In genomic region chr3:107525954-107526305, GRCh38 we compare ENCODE assay signal across 8 cellular contexts. TPM values are rescaled to one million over a fixed set of nuclear protein-coding genes. Genes with fewer than 3 reads are reported as not detected.
A peak's percentile ranks its signal among the peaks of the same experiment; 100 is the strongest.
DNase-seq lines count a peak whose midpoint lies in the region; ATAC-seq and TF ChIP-seq lines count a peak whose summit lies in the region.

No MANE protein-coding gene starts in this region.

- H3K4me1 Mint-ChIP-seq in CD4-positive, CD25-positive, alpha-beta regulatory T cell, result peaks cover 17 to 54% (median 35%) of the 10 kb centered on the region in 4 donors
- peaks cover 29 to 45% of the 10 kb centered on the region in 2 donors for H3K4me1 Mint-ChIP-seq in effector memory CD8-positive, alpha-beta T cell (ENCODE audit: low read depth in 2 of 2)
- peaks cover 26% of the 10 kb centered on the region for H3K4me1 Mint-ChIP-seq in neural crest cell

- no peaks in the 10 kb centered on the region for H3K9me3 ChIP-seq in CD4-positive, CD25-positive, alpha-beta regulatory T cell (ENCODE audit: control insufficient read depth in 2 of 2, low read length in 2 of 2)
- H3K9me3 ChIP-seq in OCI-LY1 (ENCODE audit: low read length), result no peaks in the 10 kb centered on the region

- peak overlapping the region; percentile 89 to 97 (median 96) for H3K4me3 Mint-ChIP-seq in CD4-positive, CD25-positive, alpha-beta regulatory T cell
- peak overlapping the region; percentile 96 for H3K4me3 Mint-ChIP-seq in effector memory CD8-positive, alpha-beta T cell
- H3K4me3 Mint-ChIP-seq in neural crest cell, result peak overlapping the region; percentile 96

- peak overlapping the region; percentile 91 for H3K9ac ChIP-seq in OCI-LY1 (ENCODE audit: low read length)

- peaks cover 0 to 1% (median 0%) of the 10 kb centered on the region in 7 donors for H3K9me3 Mint-ChIP-seq in CD4-positive, CD25-positive, alpha-beta regulatory T cell
- no peaks in the 10 kb centered on the region for H3K9me3 Mint-ChIP-seq in effector memory CD8-positive, alpha-beta T cell
- H3K9me3 Mint-ChIP-seq in neural crest cell, result no peaks in the 10 kb centered on the region

- peaks cover 5% of the 10 kb centered on the region for H3K27me3 Mint-ChIP-seq in CD4-positive, CD25-positive, alpha-beta regulatory T cell
- no peaks in the 10 kb centered on the region for H3K27me3 Mint-ChIP-seq in effector memory CD8-positive, alpha-beta T cell
- no peaks in the 10 kb centered on the region for H3K27me3 Mint-ChIP-seq in neural crest cell (ENCODE audit: low read depth)

- DNase-seq in CD4-positive, CD25-positive, alpha-beta regulatory T cell, result no peak
- DNase-seq in effector memory CD8-positive, alpha-beta T cell, result no peak
- DNase-seq in neural crest cell (ENCODE audit: low read depth, low spot score) (no peak), GM13976 (ENCODE audit: low spot score) (no peak), GM20000 (ENCODE audit: low spot score) (no peak)
- no peak for DNase-seq in stimulated activated CD4-positive, alpha-beta T cell treated with anti-CD3 and anti-CD28 coated beads, Interleukin-2, amount 100 ng/mL, for 48 hours

- H3K27me3 ChIP-seq in CD4-positive, CD25-positive, alpha-beta regulatory T cell (ENCODE audit: control insufficient read depth, insufficient read depth, low read length), result no peaks in the 10 kb centered on the region
- no peaks in the 10 kb centered on the region for H3K27me3 ChIP-seq in OCI-LY1 (ENCODE audit: insufficient read depth, low read length)

- no peak overlapping the region for H3K27ac ChIP-seq in CD4-positive, CD25-positive, alpha-beta regulatory T cell (ENCODE audit: insufficient read depth, low read length, poor library complexity, severe bottlenecking)
- H3K27ac ChIP-seq in OCI-LY1 (ENCODE audit: low read depth, low read length, poor library complexity, severe bottlenecking), result no peak overlapping the region

- H3K36me3 Mint-ChIP-seq in CD4-positive, CD25-positive, alpha-beta regulatory T cell, result peaks cover 21% of the 10 kb centered on the region
- H3K36me3 Mint-ChIP-seq in effector memory CD8-positive, alpha-beta T cell (ENCODE audit: insufficient read depth), result peaks cover 22% of the 10 kb centered on the region
- peaks cover 9% of the 10 kb centered on the region for H3K36me3 Mint-ChIP-seq in neural crest cell (ENCODE audit: low read depth)

- H3K4me1 ChIP-seq in CD4-positive, CD25-positive, alpha-beta regulatory T cell (ENCODE audit: control insufficient read depth, insufficient read depth, low read length, poor library complexity, severe bottlenecking), result peaks cover 21% of the 10 kb centered on the region
- peaks cover 41% of the 10 kb centered on the region for H3K4me1 ChIP-seq in OCI-LY1 (ENCODE audit: insufficient read depth, low read length, severe bottlenecking)

- no peaks in the 10 kb centered on the region for H3K9me2 ChIP-seq in OCI-LY1 (ENCODE audit: low read depth, low read length)

- H3F3A ChIP-seq in OCI-LY1 (ENCODE audit: insufficient read depth, low read length), result no peaks in the 10 kb centered on the region

- H2AFZ ChIP-seq in OCI-LY1 (ENCODE audit: low read length), result no peak overlapping the region

- H3K4me3 ChIP-seq in CD4-positive, CD25-positive, alpha-beta regulatory T cell (ENCODE audit: low read depth, low read length), result peak overlapping the region; percentile 95
- peak overlapping the region; percentile 93 for H3K4me3 ChIP-seq in OCI-LY1 (ENCODE audit: low read depth, low read length, poor library complexity, severe bottlenecking)

- peak overlapping the region; percentile 66 to 98 (median 81) for H3K27ac Mint-ChIP-seq in CD4-positive, CD25-positive, alpha-beta regulatory T cell
- H3K27ac Mint-ChIP-seq in effector memory CD8-positive, alpha-beta T cell, result peak overlapping the region; percentile 94 to 95
- H3K27ac Mint-ChIP-seq in neural crest cell (ENCODE audit: unreplicated experiment), result peak overlapping the region; percentile 96

- TF ChIP-seq CTCF in OCI-LY1 (IDR thresholded peaks at IDR 0.05; ENCODE audit: low read length) (no peak), neural crest cell (conservative IDR thresholded peaks at IDR 0.05) (no peak), GM13976 (IDR thresholded peaks at IDR 0.05; ENCODE audit: borderline replicate concordance, control extremely low read depth, extremely low read depth, insufficient read depth, missing control alignments) (no peak), GM20000 (IDR thresholded peaks at IDR 0.05; ENCODE audit: extremely low read depth, missing control alignments) (no peak)

- in situ Hi-C loops in GM13976 (cut with MboI; ENCODE audit: low sequenced_read_pairs, unreplicated experiment), result no loop called here

- H3K4me2 ChIP-seq in OCI-LY1 (ENCODE audit: low read length), result peak overlapping the region; percentile 87

- peaks cover 9% of the 10 kb centered on the region; the same call in 1 of the 2 replicates for H3K79me2 ChIP-seq in OCI-LY1 (ENCODE audit: insufficient read depth, low read length)

- H4K20me1 ChIP-seq in OCI-LY1 (ENCODE audit: insufficient read depth, low read length), result no peaks in the 10 kb centered on the region

- H3K36me3 ChIP-seq in CD4-positive, CD25-positive, alpha-beta regulatory T cell (ENCODE audit: control insufficient read depth, insufficient read depth, low read length), result no peaks in the 10 kb centered on the region
- peaks cover 26% of the 10 kb centered on the region for H3K36me3 ChIP-seq in OCI-LY1 (ENCODE audit: insufficient read depth, low read length)

- no peak for ATAC-seq in CD4-positive, CD25-positive, alpha-beta regulatory T cell (ENCODE audit: low read depth in 2 of 2)
- ATAC-seq in effector memory CD8-positive, alpha-beta T cell (replicated peaks), result no peak
- no peak for ATAC-seq in GM18511 (IDR thresholded peaks at IDR 0.05; ENCODE audit: unreplicated experiment)

RNA-seq across cellular contexts. Expression of gene BBX, which starts 3.2 kb away (rescaled TPM):
- total RNA-seq in CD4-positive, CD25-positive, alpha-beta regulatory T cell, result 96.2 TPM
- polyA plus RNA-seq in CD4-positive, CD25-positive, alpha-beta regulatory T cell, result 10 to 100 TPM; 62.1 to 86.8 (median 78.8) TPM
- 51.6 and 53.6 TPM in 2 replicates for total RNA-seq in neural crest cell
